In genomic region chr10:73075829-73076228, GRCh38 we compare ENCODE assay signal across 19 cellular contexts. TPM values are rescaled to one million over a fixed set of nuclear protein-coding genes. Genes with fewer than 3 reads are reported as not detected.
A peak's percentile ranks its signal among the peaks of the same experiment; 100 is the strongest.
DNase-seq lines count a peak whose midpoint lies in the region; ATAC-seq and TF ChIP-seq lines count a peak whose summit lies in the region.
"Had no signal": no experiment of that assay in that cellular context is flagged by ENCODE, and none has a peak within 500 bp of the region (broad histone marks: within the 10 kb centered on the region; RNA-seq: fewer than 3 reads in every experiment).

No MANE protein-coding gene starts in this region.

- no peak overlapping the region for H3K4me3 Mint-ChIP-seq in activated T-helper 2 cell treated with anti-CD3 and anti-CD28 coated beads, Interferon-gamma antibody, Interleukin-2, Interleukin-4, amounts not matched to agents 10 μg/mL and 5 μg/mL and 100 μg/mL, durations not matched to agents 14 hours and 24 hours and 36 hours (ENCODE audit: low read depth)
- no peak overlapping the region for H3K4me3 Mint-ChIP-seq in chondrocyte (ENCODE audit: unreplicated experiment)
- no peak overlapping the region for H3K4me3 Mint-ChIP-seq in nephron

- TF ChIP-seq CTCF in chondrocyte (IDR thresholded peaks at IDR 0.05) (no peak), nephron (IDR thresholded peaks at IDR 0.05; ENCODE audit: unreplicated experiment in 3 of 3) (no peak)

- peak overlapping the region; percentile 91 for H3K27ac Mint-ChIP-seq in activated T-helper 2 cell treated with anti-CD3 and anti-CD28 coated beads, Interferon-gamma antibody, Interleukin-2, Interleukin-4, amounts not matched to agents 10 μg/mL and 5 μg/mL and 100 μg/mL, durations not matched to agents 14 hours and 24 hours and 36 hours
- peak overlapping the region; percentile 36 for H3K27ac Mint-ChIP-seq in chondrocyte (ENCODE audit: unreplicated experiment)
- peak overlapping the region in 2 of 3 experiments; percentile 91 to 93 for H3K27ac Mint-ChIP-seq in nephron

- intact Hi-C loops in activated T-helper 2 cell treated with anti-CD3 and anti-CD28 coated beads, Interferon-gamma antibody, Interleukin-2, Interleukin-4, amounts not matched to agents 10 μg/mL and 5 μg/mL and 100 μg/mL, durations not matched to agents 14 hours and 24 hours and 36 hours (cut with micrococcal nuclease), result no loop called here

- H3K9me3 Mint-ChIP-seq in activated T-helper 2 cell treated with anti-CD3 and anti-CD28 coated beads, Interferon-gamma antibody, Interleukin-2, Interleukin-4, amounts not matched to agents 10 μg/mL and 5 μg/mL and 100 μg/mL, durations not matched to agents 14 hours and 24 hours and 36 hours, result no peaks in the 10 kb centered on the region
- H3K9me3 Mint-ChIP-seq in chondrocyte (ENCODE audit: low read depth), result no peaks in the 10 kb centered on the region
- H3K9me3 Mint-ChIP-seq in nephron, result no peaks in the 10 kb centered on the region
- H3K9me3 Mint-ChIP-seq: CD4-positive, alpha-beta memory T cell had no signal

- H3K27me3 Mint-ChIP-seq in activated T-helper 2 cell treated with anti-CD3 and anti-CD28 coated beads, Interferon-gamma antibody, Interleukin-2, Interleukin-4, amounts not matched to agents 10 μg/mL and 5 μg/mL and 100 μg/mL, durations not matched to agents 14 hours and 24 hours and 36 hours (ENCODE audit: low read depth), result no peaks in the 10 kb centered on the region
- H3K27me3 Mint-ChIP-seq in chondrocyte (ENCODE audit: low read depth) (no peaks in the 10 kb centered on the region), nephron (ENCODE audit: low read depth) (no peaks in the 10 kb centered on the region)
- H3K27me3 Mint-ChIP-seq: CD4-positive, alpha-beta memory T cell had no signal

- DNase-seq in activated T-helper 2 cell treated with anti-CD3 and anti-CD28 coated beads, Interferon-gamma antibody, Interleukin-2, Interleukin-4, amounts not matched to agents 10 μg/mL and 5 μg/mL and 100 μg/mL, durations not matched to agents 14 hours and 24 hours and 36 hours (ENCODE audit: low spot score), result no peak
- DNase-seq in chondrocyte (ENCODE audit: low spot score) (no peak), SHP77 treated with DMSO at 0.1 percent for 48 hours (lab: John Stamatoyannopoulos, UW) (no peak), NOMO-1 (lab: John Stamatoyannopoulos, UW; ENCODE audit: unreplicated experiment in 2 of 2) (no peak)
- DNase-seq in activated naive CD4-positive, alpha-beta T cell treated with Interleukin-2 at 50 U/mL for 16 hours, result no peak
- DNase-seq: BE2C; CD4-positive, alpha-beta memory T cell; DMS79; GM23248; MV-4-11; NCI-H1417 treated with DMSO at 0.1 percent for 48 hours; NCI-H2081; NCI-H524; OCI-M1; RPMI8226 had no signal

- peaks cover 0 to 14% (median 11%) of the 10 kb centered on the region in 5 donors for H3K4me1 ChIP-seq in subcutaneous abdominal adipose tissue (ENCODE audit: control insufficient read depth in 5 of 5, insufficient read depth in 5 of 5, low read length in 5 of 5)
- H3K4me1 ChIP-seq: BE2C had no signal

- no peaks in the 10 kb centered on the region for H3K9me3 ChIP-seq in subcutaneous abdominal adipose tissue (ENCODE audit: control insufficient read depth in 5 of 5, low read length in 5 of 5)
- H3K9me3 ChIP-seq: BE2C had no signal

- no peak for ATAC-seq in GM19324 (IDR thresholded peaks at IDR 0.05; ENCODE audit: low FRiP score, unreplicated experiment)

- peak overlapping the region; percentile 98 for H3K27ac ChIP-seq in subcutaneous abdominal adipose tissue (ENCODE audit: low read depth, low read length)

- peaks cover 27% of the 10 kb centered on the region for H3K4me1 Mint-ChIP-seq in activated T-helper 2 cell treated with anti-CD3 and anti-CD28 coated beads, Interferon-gamma antibody, Interleukin-2, Interleukin-4, amounts not matched to agents 10 μg/mL and 5 μg/mL and 100 μg/mL, durations not matched to agents 14 hours and 24 hours and 36 hours (ENCODE audit: low read depth)
- H3K4me1 Mint-ChIP-seq in chondrocyte (ENCODE audit: low read depth) (peaks cover 24% of the 10 kb centered on the region), nephron (peaks cover 13% of the 10 kb centered on the region)

- peaks cover 55% of the 10 kb centered on the region for H3K36me3 Mint-ChIP-seq in activated T-helper 2 cell treated with anti-CD3 and anti-CD28 coated beads, Interferon-gamma antibody, Interleukin-2, Interleukin-4, amounts not matched to agents 10 μg/mL and 5 μg/mL and 100 μg/mL, durations not matched to agents 14 hours and 24 hours and 36 hours (ENCODE audit: low read depth)
- H3K36me3 Mint-ChIP-seq in chondrocyte (ENCODE audit: low read depth) (peaks cover 18% of the 10 kb centered on the region), nephron (ENCODE audit: low read depth) (peaks cover 27% of the 10 kb centered on the region)

- H3K9ac ChIP-seq in subcutaneous abdominal adipose tissue (ENCODE audit: low read length in 5 of 5), result peak overlapping the region in 1 of 5 donors; percentile 82

- H3K4me3 ChIP-seq in subcutaneous abdominal adipose tissue (ENCODE audit: low read depth in 1 of 5, low read length in 5 of 5), result no peak overlapping the region

- H3K36me3 ChIP-seq in subcutaneous abdominal adipose tissue (ENCODE audit: control insufficient read depth in 5 of 5, insufficient read depth in 5 of 5, low read length in 5 of 5), result peaks cover 4 to 20% (median 11%) of the 10 kb centered on the region in 5 donors

- no peaks in the 10 kb centered on the region for H3K27me3 ChIP-seq in subcutaneous abdominal adipose tissue (ENCODE audit: control insufficient read depth in 5 of 5, insufficient read depth in 4 of 5, low read length in 5 of 5)
- H3K27me3 ChIP-seq: BE2C had no signal

RNA-seq across cellular contexts. Expression of gene P4HA1, which starts 20.8 kb away (rescaled TPM):
- total RNA-seq in activated T-helper 2 cell treated with anti-CD3 and anti-CD28 coated beads, Interferon-gamma antibody, Interleukin-2, Interleukin-4, amounts not matched to agents 10 μg/mL and 5 μg/mL and 100 μg/mL, durations not matched to agents 14 hours and 24 hours and 36 hours, result 71.9 and 72.8 TPM in 2 replicates
- total RNA-seq in chondrocyte, result 126 to 179 TPM (median 174 TPM) in 3 replicates

RNA-seq across cellular contexts. Expression of gene NUDT13, which starts 34.4 kb away (rescaled TPM):
- total RNA-seq in activated T-helper 2 cell treated with anti-CD3 and anti-CD28 coated beads, Interferon-gamma antibody, Interleukin-2, Interleukin-4, amounts not matched to agents 10 μg/mL and 5 μg/mL and 100 μg/mL, durations not matched to agents 14 hours and 24 hours and 36 hours, result 0.76 and 1.0 TPM in 2 replicates
- 1.7 to 2.2 TPM (median 2.0 TPM) in 3 replicates for total RNA-seq in chondrocyte
- total RNA-seq: G401 had no signal

Comparison
In these comparisons a context has a peak if more than half of its experiments do, and no peak if none do; other contexts are left out.
1. H3K27ac Mint-ChIP-seq: peak in every context shown above with its lines; median percentile 92 in nephron; 91 in activated T-helper 2 cell treated with anti-CD3 and anti-CD28 coated beads, Interferon-gamma antibody, Interleukin-2, Interleukin-4, amounts not matched to agents 10 μg/mL and 5 μg/mL and 100 μg/mL, durations not matched to agents 14 hours and 24 hours and 36 hours; 36 in chondrocyte.